In the genomic region with DNA sequence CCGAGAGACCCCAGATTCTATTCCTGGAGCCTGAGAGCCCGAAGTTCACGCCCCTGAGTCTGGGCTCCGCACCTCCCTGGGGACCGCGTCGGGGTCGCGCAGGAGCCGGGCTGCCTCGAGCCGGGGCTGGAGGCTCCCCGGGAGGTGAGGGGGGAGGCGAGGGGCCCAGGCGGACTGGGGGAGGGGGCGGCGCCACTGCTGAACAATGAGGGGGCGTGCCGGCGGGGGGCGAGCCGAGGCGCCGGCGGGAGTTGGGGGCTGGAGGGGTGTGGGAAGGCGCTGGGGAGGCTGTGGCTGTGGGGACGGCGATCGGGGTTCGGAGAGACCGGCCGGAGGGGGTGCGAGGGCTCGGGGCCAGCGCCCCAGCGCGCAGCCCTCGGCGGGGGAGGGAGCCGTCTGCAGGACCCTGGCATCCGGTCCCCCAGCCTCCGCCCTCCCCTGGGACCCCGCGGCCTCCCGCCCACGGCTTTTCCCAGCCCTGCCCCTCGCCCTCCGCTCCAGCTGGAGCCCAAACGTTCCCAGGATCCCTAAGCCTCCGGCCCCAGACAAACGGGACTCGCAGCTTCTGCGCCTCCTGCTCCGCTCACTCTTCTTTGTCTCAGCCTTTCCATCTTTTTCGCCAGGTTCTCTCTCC, we compare ENCODE assay signal across 8 cellular contexts. TPM values are rescaled to one million over a fixed set of nuclear protein-coding genes. Genes with fewer than 3 reads are reported as not detected.
DNase-seq lines count a peak whose midpoint lies in the region; ATAC-seq and TF ChIP-seq lines count a peak whose summit lies in the region.

No MANE protein-coding gene starts in this region.

- H3K9me3 ChIP-seq in Panc1 (ENCODE audit: control insufficient read depth, insufficient read depth, low read depth, low read length) (no peaks in the 10 kb centered on the region), testis (no peaks in the 10 kb centered on the region)

- TF ChIP-seq POLR2A in testis (IDR thresholded peaks at IDR 0.05): no peak

- H3K27ac ChIP-seq in Panc1 (ENCODE audit: low read length) (peak overlapping the region; percentile 92), testis (peak overlapping the region; percentile 92 to 94)

- H3K4me1 ChIP-seq in Panc1 (ENCODE audit: control insufficient read depth, insufficient read depth, low read length): peaks cover 56% of the 10 kb centered on the region
- peaks cover 18% of the 10 kb centered on the region for H3K4me1 ChIP-seq in testis

- POLR2A ChIA-PET in Panc1 (lab: Charles Lee): interaction anchor here (0.6 to 8.9 kb wide), 13 partner anchors 10 to 354 kb away, joined by 3 to 230 read pairs (median 9); a partner anchor contains a TSS

- 1% methylated on average over 17 to 48 of the region's 55 CpGs for WGBS in testis, 2 donors

- ATAC-seq in Panc1: peak; percentile 2
- no peak for ATAC-seq in HG03520 (IDR thresholded peaks at IDR 0.05; ENCODE audit: unreplicated experiment)
- no peak for ATAC-seq in GM21576 (IDR thresholded peaks at IDR 0.05; ENCODE audit: unreplicated experiment)

- H3K27me3 ChIP-seq in Panc1 (ENCODE audit: control insufficient read depth, insufficient read depth, low read length) (no peaks in the 10 kb centered on the region), testis (no peaks in the 10 kb centered on the region)

- CTCF ChIA-PET in Panc1 (lab: Charles Lee): interaction anchor here (0.6 to 6.8 kb wide), 15 partner anchors 12 to 378 kb away, joined by 3 to 147 read pairs (median 5); a partner anchor contains a TSS

- H3K36me3 ChIP-seq in Panc1 (ENCODE audit: control insufficient read depth, insufficient read depth, low read length) (peaks cover 33% of the 10 kb centered on the region), testis (ENCODE audit: low read depth, missing control alignments) (no peaks in the 10 kb centered on the region)

- no peak for TF ChIP-seq CTCF in Panc1 (IDR thresholded peaks at IDR 0.05)
- TF ChIP-seq CTCF in testis (IDR thresholded peaks at IDR 0.05): no peak

- no TSS peak for BruUV-seq in Panc1 (replicated peaks; lab: Mats Ljungman, UMichigan)

- peak; percentile 31 for DNase-seq in activated CD4-positive, alpha-beta T cell treated with anti-CD3 and anti-CD28 coated beads for 48 hours
- DNase-seq in activated CD4-positive, alpha-beta T cell treated with anti-CD3 and anti-CD28 coated beads for 1 hour: no peak
- DNase-seq in Panc1 (ENCODE audit: low read depth, low spot score): no peak
- DNase-seq in cerebellum (ENCODE audit: low spot score): peak; percentile 34
- DNase-seq in left kidney (ENCODE audit: low read depth, low spot score): peak; percentile 93
- peak; percentile 61 for DNase-seq in testis

- intact Hi-C loops in Panc1 (cut with micrococcal nuclease; ENCODE audit: unreplicated experiment) (loop anchor here (5.0 to 10.0 kb wide), 2 partner anchors 201 to 439 kb away; a partner anchor contains a TSS), testis (cut with DNase I; ENCODE audit: low total_unique reads) (no loop called here)

- in situ Hi-C loops in Panc1 (cut with HindIII; ENCODE audit: low pct_unique_long_range_greater_than_20kb, low sequenced_read_pairs): no loop called here

- H3K4me3 ChIP-seq in Panc1 (ENCODE audit: low read depth in 2 of 2, low read length in 2 of 2) (peak overlapping the region; percentile 42 to 55), testis (peak overlapping the region; percentile 69 to 89)

RNA-seq across cellular contexts. Expression of a gene that starts 0.9 kb away (rescaled TPM):
- total RNA-seq in Panc1 (2021; ENCODE audit: unreplicated experiment): 1,988 TPM
- polyA plus RNA-seq in Panc1 (2012; ENCODE audit: insufficient read length): 2,032 TPM
- 20.9 TPM for total RNA-seq in cerebellum
- total RNA-seq in testis: 10 to 100 TPM; 22.6 to 32.8 TPM
- 29.2 TPM for polyA plus RNA-seq in testis (ENCODE audit: insufficient read depth, low read depth, low replicate concordance)

RNA-seq across cellular contexts. Expression of a gene that starts 6.7 kb away (rescaled TPM):
- total RNA-seq in Panc1 (2021; ENCODE audit: unreplicated experiment): 414 TPM
- 369 TPM for polyA plus RNA-seq in Panc1 (2012; ENCODE audit: insufficient read length)
- total RNA-seq in cerebellum: 1.9 TPM
- total RNA-seq in testis: 10 to 100 TPM; 46.4 to 90.9 TPM
- 77.7 TPM for polyA plus RNA-seq in testis (ENCODE audit: insufficient read depth, low read depth, low replicate concordance)

RNA-seq across cellular contexts. Expression of a gene that starts 22.2 kb away (rescaled TPM):
- 739 TPM for total RNA-seq in Panc1 (2021; ENCODE audit: unreplicated experiment)
- 764 TPM for polyA plus RNA-seq in Panc1 (2012; ENCODE audit: insufficient read length)
- 14.1 TPM for total RNA-seq in cerebellum
- 10 to 100 TPM; 46.1 to 53.5 TPM for total RNA-seq in testis
- 38.9 TPM for polyA plus RNA-seq in testis (ENCODE audit: insufficient read depth, low read depth, low replicate concordance)

RNA-seq across cellular contexts. Expression of a gene that starts 22.4 kb away (rescaled TPM):
- 27,832 TPM for total RNA-seq in Panc1 (2021; ENCODE audit: unreplicated experiment)
- 38,578 TPM for polyA plus RNA-seq in Panc1 (2012; ENCODE audit: insufficient read length)
- total RNA-seq in cerebellum: 48.1 TPM
- 1,000 to 10,000 TPM in 1 of 2 donors, 100 to 1,000 TPM in 1; 628 to 1,122 TPM for total RNA-seq in testis
- 1,146 TPM for polyA plus RNA-seq in testis (ENCODE audit: insufficient read depth, low read depth, low replicate concordance)

RNA-seq across cellular contexts. Expression of a gene that starts 22.5 kb away (rescaled TPM):
- total RNA-seq in Panc1 (2021; ENCODE audit: unreplicated experiment): 901 TPM
- 1,335 TPM for polyA plus RNA-seq in Panc1 (2012; ENCODE audit: insufficient read length)
- 18.6 TPM for total RNA-seq in cerebellum
- total RNA-seq in testis: 10 to 100 TPM; 70.7 to 74.6 TPM
- 154 TPM for polyA plus RNA-seq in testis (ENCODE audit: insufficient read depth, low read depth, low replicate concordance)

Comparison
In these comparisons a context has a peak if more than half of its experiments do, and no peak if none do; other contexts are left out.
1. DNase-seq: peak in activated CD4-positive, alpha-beta T cell treated with anti-CD3 and anti-CD28 coated beads for 48 hours (single experiment), cerebellum (single experiment), left kidney (single experiment) and testis (single experiment); none in activated CD4-positive, alpha-beta T cell treated with anti-CD3 and anti-CD28 coated beads for 1 hour (single experiment) and Panc1 (single experiment).
2. RNA of a gene that starts 0.9 kb away (total RNA-seq): 1,988 TPM in Panc1 (single experiment); 22.6 to 32.8 TPM in testis and 20.9 TPM in cerebellum (single experiment); every median in the first group is over 10 times any median in the second.
3. RNA of a gene that starts 6.7 kb away (total RNA-seq): 414 TPM in Panc1 (single experiment) and 46.4 to 90.9 TPM in testis; 1.9 TPM in cerebellum (single experiment); every median in the first group is over 10 times any median in the second.
4. RNA of a gene that starts 22.2 kb away (total RNA-seq): 739 TPM in Panc1 (single experiment); 46.1 to 53.5 TPM in testis and 14.1 TPM in cerebellum (single experiment); every median in the first group is over 10 times any median in the second.